Comparison of ENCODE assay signal across 12 cellular contexts in the genomic region with DNA sequence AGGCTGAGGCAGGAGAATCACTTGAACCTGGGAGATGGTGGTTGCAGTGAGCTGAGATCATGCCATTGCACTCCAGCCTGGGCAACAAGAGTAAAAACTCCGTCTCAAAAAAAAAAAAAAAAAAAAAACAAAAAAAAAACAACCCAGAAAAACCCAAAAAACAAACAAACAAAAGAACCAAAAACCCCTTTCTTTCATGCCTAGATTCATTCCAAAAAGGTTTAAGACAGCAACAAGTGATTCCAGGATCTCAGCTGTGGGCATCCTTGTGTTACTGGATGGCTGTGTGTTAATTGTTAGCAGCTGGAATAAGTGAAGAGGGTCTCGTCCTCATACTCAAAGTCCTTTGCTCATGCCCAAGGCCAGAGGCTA. TPM values are rescaled to one million over a fixed set of nuclear protein-coding genes. Genes with fewer than 3 reads are reported as not detected.
DNase-seq lines count a peak whose midpoint lies in the region; ATAC-seq, FAIRE-seq and TF ChIP-seq lines count a peak whose summit lies in the region.
"Had no signal": no experiment of that assay in that cellular context is flagged by ENCODE, and none has a peak within 500 bp of the region (broad histone marks: within the 10 kb centered on the region; RNA-seq: fewer than 3 reads in every experiment).

No MANE protein-coding gene starts in this region.

- DNase-seq in HFFc6 (no peak), astrocyte (ENCODE audit: low read depth) (no peak), left lung (no peak), thyroid gland (no peak), NCI-H345 (lab: John Stamatoyannopoulos, UW) (no peak), omental fat pad (ENCODE audit: low spot score) (no peak), posterior vena cava (ENCODE audit: low spot score) (no peak)
- DNase-seq: DMS79 had no signal

- peak overlapping the region; percentile 71 for H3K4me3 Mint-ChIP-seq in HFFc6
- no peak overlapping the region for H3K4me3 Mint-ChIP-seq in astrocyte (ENCODE audit: unreplicated experiment)
- H3K4me3 Mint-ChIP-seq: activated CD4-positive, alpha-beta memory T cell treated with anti-CD3 and anti-CD28 coated beads for 36 hours had no signal

- H3K9me3 ChIP-seq in astrocyte (ENCODE audit: insufficient read depth, low read depth, low read length) (no peaks in the 10 kb centered on the region), left lung (no peaks in the 10 kb centered on the region), thyroid gland (no peaks in the 10 kb centered on the region)

- WGBS in thyroid gland, 2 donors = 55 to 70% methylated on average over 2 of the region's 2 CpGs

- H2AFZ ChIP-seq in astrocyte (ENCODE audit: low read depth, low read length) = no peak overlapping the region

- H3K9ac ChIP-seq in astrocyte (ENCODE audit: low read length) = peak overlapping the region; percentile 78

- H3K4me1 ChIP-seq in astrocyte (ENCODE audit: insufficient read depth, low read length) (peaks cover 41% of the 10 kb centered on the region), left lung (peaks cover 18 to 22% of the 10 kb centered on the region in 2 donors), thyroid gland (peaks cover 41 to 67% of the 10 kb centered on the region in 2 donors)

- peak overlapping the region; percentile 75 for H3K4me2 ChIP-seq in astrocyte (ENCODE audit: low read length)

- H3K4me3 ChIP-seq in astrocyte (ENCODE audit: insufficient read depth, low read depth, low read length) (no peak overlapping the region), left lung (no peak overlapping the region), thyroid gland (replicated peaks in 1 of 3) (no peak overlapping the region)

- TF ChIP-seq CTCF in HFFc6 (IDR thresholded peaks at IDR 0.05) (no peak), astrocyte (IDR thresholded peaks at IDR 0.05; ENCODE audit: insufficient read depth, low read depth, low read length) (no peak), left lung (IDR thresholded peaks at IDR 0.05) (no peak), thyroid gland (IDR thresholded peaks at IDR 0.05) (no peak), omental fat pad (IDR thresholded peaks at IDR 0.05) (no peak)

- H3K27me3 Mint-ChIP-seq in HFFc6 (ENCODE audit: insufficient read depth) (peaks cover 8% of the 10 kb centered on the region; the same call in 1 of the 2 replicates), astrocyte (ENCODE audit: low read depth, unreplicated experiment) (no peaks in the 10 kb centered on the region)

- no peaks in the 10 kb centered on the region for H3K79me2 ChIP-seq in astrocyte (ENCODE audit: insufficient read depth, low read length)

- peak overlapping the region; percentile 88 for H3K27ac Mint-ChIP-seq in HFFc6
- H3K27ac Mint-ChIP-seq in astrocyte (ENCODE audit: unreplicated experiment) = no peak overlapping the region

- ATAC-seq in left lung (no peak), omental fat pad (ENCODE audit: low FRiP score) (no peak)

- H3K9me3 Mint-ChIP-seq in HFFc6 = no peaks in the 10 kb centered on the region; the same call in 1 of the 2 replicates
- H3K9me3 Mint-ChIP-seq in astrocyte (ENCODE audit: unreplicated experiment) = no peaks in the 10 kb centered on the region
- H3K9me3 Mint-ChIP-seq: activated CD4-positive, alpha-beta memory T cell treated with anti-CD3 and anti-CD28 coated beads for 36 hours had no signal

- H4K20me1 ChIP-seq in astrocyte (ENCODE audit: insufficient read depth, low read length) = no peaks in the 10 kb centered on the region

- TF ChIP-seq POLR2A in thyroid gland (IDR thresholded peaks at IDR 0.05) = no peak

- H3K36me3 ChIP-seq in astrocyte (ENCODE audit: insufficient read depth, low read length) = no peaks in the 10 kb centered on the region
- H3K36me3 ChIP-seq in left lung = no peaks in the 10 kb centered on the region
- no peaks in the 10 kb centered on the region for H3K36me3 ChIP-seq in thyroid gland

- H3K36me3 Mint-ChIP-seq in HFFc6 (ENCODE audit: low read depth) = peaks cover 23% of the 10 kb centered on the region
- peaks cover 2% of the 10 kb centered on the region for H3K36me3 Mint-ChIP-seq in astrocyte (ENCODE audit: low read depth, unreplicated experiment)
- H3K36me3 Mint-ChIP-seq: activated CD4-positive, alpha-beta memory T cell treated with anti-CD3 and anti-CD28 coated beads for 36 hours had no signal

- no peak for FAIRE-seq in astrocyte (lab: Jason Lieb, UNC)

- H3K27me3 ChIP-seq in astrocyte (ENCODE audit: insufficient read depth, low read length) (no peaks in the 10 kb centered on the region), left lung (peaks cover 0 to 5% of the 10 kb centered on the region in 2 donors), thyroid gland (no peaks in the 10 kb centered on the region)

- peak overlapping the region; percentile 85 for H3K27ac ChIP-seq in astrocyte (ENCODE audit: low read depth, low read length)
- peak overlapping the region; percentile 33 to 71 for H3K27ac ChIP-seq in left lung
- peak overlapping the region; percentile 82 to 92 (median 82) for H3K27ac ChIP-seq in thyroid gland
- H3K27ac ChIP-seq: C4-2B had no signal

- intact Hi-C loops in left lung (cut with DNase I) (no loop called here), thyroid gland (cut with DNase I) (no loop called here), posterior vena cava (cut with DNase I) (no loop called here)

- H3K4me1 Mint-ChIP-seq in HFFc6 (ENCODE audit: low read depth) = peaks cover 87% of the 10 kb centered on the region
- peaks cover 28% of the 10 kb centered on the region for H3K4me1 Mint-ChIP-seq in astrocyte (ENCODE audit: low read depth, unreplicated experiment)

RNA-seq across cellular contexts. Expression of a gene that starts 9.4 kb away (rescaled TPM):
- total RNA-seq in HFFc6 (2021; fragmentation: NEBNext Ultra II Directional; extraction: Animal tissue kit (Norgen Biotek cat#: 25700)) = 100 to 1,000 TPM; 206 to 371 (median 280) TPM
- total RNA-seq in astrocyte (4.2 and 12.5 TPM in 2 replicates), left lung (1,000 to 10,000 TPM in 1 of 2 donors, 100 to 1,000 TPM in 1; 478 to 1,562 TPM), thyroid gland (100 to 1,000 TPM; 107 to 207 (median 128) TPM), omental fat pad (100 to 1,000 TPM in 2 of 4 donors, 10 to 100 TPM in 2; 11.3 to 284 (median 88.4) TPM), posterior vena cava (10 to 100 TPM; 16.2 to 23.4 TPM)

RNA-seq across cellular contexts. Expression of a gene that starts 51.2 kb away (rescaled TPM):
- total RNA-seq in HFFc6 (2021; fragmentation: NEBNext Ultra II Directional; extraction: Animal tissue kit (Norgen Biotek cat#: 25700)) = not detected
- total RNA-seq in astrocyte (not detected in 2 replicates), left lung (not detected), thyroid gland (not detected), omental fat pad (not detected), posterior vena cava (not detected)
- total RNA-seq: cerebellum, occipital lobe had no signal
